10 cellular contexts compared by ENCODE assay signal in the genomic region with DNA sequence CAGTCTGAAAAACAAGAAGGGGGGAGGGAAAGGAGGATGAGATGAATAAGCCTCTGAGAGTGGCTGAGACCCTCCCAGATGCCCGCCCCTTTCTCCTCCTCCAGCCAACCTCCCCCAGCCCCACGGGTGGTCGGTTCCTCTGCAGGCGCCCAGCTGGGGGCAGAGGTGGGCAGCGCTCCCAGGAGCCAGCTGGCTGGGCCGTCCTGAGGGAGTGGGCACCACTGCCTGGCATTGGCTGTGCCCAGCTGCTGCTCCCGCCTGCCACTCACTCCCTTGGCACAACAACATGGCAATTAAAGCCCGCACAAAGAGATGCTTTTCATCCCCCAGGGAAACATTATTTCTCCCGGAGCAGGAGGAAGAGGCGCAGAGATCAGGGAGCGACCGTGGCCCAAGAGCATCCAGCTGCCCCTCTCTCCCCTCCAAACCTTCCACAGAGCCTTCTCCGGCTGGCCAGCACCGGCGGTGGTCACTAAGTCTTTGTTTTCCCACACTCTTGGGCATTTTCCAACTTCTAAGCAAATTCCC.
A peak's percentile ranks its signal among the peaks of the same experiment; 100 is the strongest.
DNase-seq lines count a peak whose midpoint lies in the region; ATAC-seq and TF ChIP-seq lines count a peak whose summit lies in the region.
"Had no signal": no experiment of that assay in that cellular context is flagged by ENCODE, and none has a peak within 500 bp of the region (broad histone marks: within the 10 kb centered on the region; RNA-seq: fewer than 3 reads in every experiment).

No MANE protein-coding gene starts in this region.

- H3K27ac Mint-ChIP-seq in osteocyte (ENCODE audit: unreplicated experiment) = peak overlapping the region; percentile 81

- no peaks in the 10 kb centered on the region for H3K9me3 ChIP-seq in gastroesophageal sphincter

- no peak for TF ChIP-seq EP300 in gastroesophageal sphincter (IDR thresholded peaks at IDR 0.05)

- no peak for TF ChIP-seq POLR2A in gastroesophageal sphincter (IDR thresholded peaks at IDR 0.05)

- peak overlapping the region; percentile 26 for H3K4me3 Mint-ChIP-seq in osteocyte (ENCODE audit: unreplicated experiment)

- peak overlapping the region in 3 of 4 donors; percentile 42 to 62 (median 61) for H3K27ac ChIP-seq in gastroesophageal sphincter

- H3K4me3 ChIP-seq in gastroesophageal sphincter = no peak overlapping the region

- H3K27me3 ChIP-seq in gastroesophageal sphincter = no peaks in the 10 kb centered on the region

- no peaks in the 10 kb centered on the region for H3K27me3 Mint-ChIP-seq in osteocyte (ENCODE audit: unreplicated experiment)

- ATAC-seq in gastroesophageal sphincter (peak; percentile 57), HG03432 (IDR thresholded peaks at IDR 0.05; ENCODE audit: unreplicated experiment) (no peak)

- WGBS in gastroesophageal sphincter (ENCODE audit: low coverage in 1 of 2), 2 donors = 34 to 62% methylated on average over 7 to 8 of the region's 15 CpGs

- H3K36me3 ChIP-seq in gastroesophageal sphincter = peaks cover 0 to 19% of the 10 kb centered on the region in 2 donors

- DNase-seq in DMS 273 treated with DMSO at 0.1 percent for 48 hours (lab: John Stamatoyannopoulos, UW) = peak; percentile 81
- DNase-seq in NCI-H345 (lab: John Stamatoyannopoulos, UW) = peak; percentile 89
- DNase-seq in osteocyte (ENCODE audit: extremely low spot score, unreplicated experiment) = no peak
- DNase-seq in SK-N-DZ (ENCODE audit: low spot score) = no peak
- DNase-seq in activated effector memory CD4-positive, alpha-beta T cell treated with anti-CD3 and anti-CD28 coated beads, Interleukin-2, amount 50 U/mL, for 16 hours = no peak
- DNase-seq in NOMO-1 (lab: John Stamatoyannopoulos, UW; ENCODE audit: unreplicated experiment in 2 of 2) = no peak
- DNase-seq: effector CD4-positive, alpha-beta T cell; stimulated activated CD8-positive, alpha-beta memory T cell treated with anti-CD3 and anti-CD28 coated beads, Interleukin-4, amount 100 ng/mL, for 48 hours had no signal

- no peak for TF ChIP-seq CTCF in gastroesophageal sphincter (IDR thresholded peaks at IDR 0.05)
- TF ChIP-seq CTCF in osteocyte (IDR thresholded peaks at IDR 0.05) = peak; percentile 20

- peaks cover 2% of the 10 kb centered on the region for H3K36me3 Mint-ChIP-seq in osteocyte (ENCODE audit: unreplicated experiment)

- no peaks in the 10 kb centered on the region for H3K9me3 Mint-ChIP-seq in osteocyte (ENCODE audit: unreplicated experiment)

- peaks cover 26% of the 10 kb centered on the region for H3K4me1 Mint-ChIP-seq in osteocyte (ENCODE audit: unreplicated experiment)

- peaks cover 0 to 33% (median 0%) of the 10 kb centered on the region in 3 donors for H3K4me1 ChIP-seq in gastroesophageal sphincter

Comparison
In these comparisons a context has a peak if more than half of its experiments do, and no peak if none do; other contexts are left out.
1. DNase-seq: peak in DMS 273 treated with DMSO at 0.1 percent for 48 hours (single experiment) and NCI-H345 (single experiment); none in osteocyte (single experiment), SK-N-DZ (single experiment), activated effector memory CD4-positive, alpha-beta T cell treated with anti-CD3 and anti-CD28 coated beads, Interleukin-2, amount 50 U/mL, for 16 hours (single experiment) and NOMO-1 (0 of 2).